In genomic region chr2:112275314-112275886, GRCh38 we compare ENCODE assay signal across 8 cellular contexts. TPM values are rescaled to one million over a fixed set of nuclear protein-coding genes. Genes with fewer than 3 reads are reported as not detected.
DNase-seq lines count a peak whose midpoint lies in the region; ATAC-seq and TF ChIP-seq lines count a peak whose summit lies in the region.

ZC3H6 (plus strand) TSS chr2:112275597; CDS start chr2:112275995, 398 bp downstream.

- intact Hi-C loops in lower lobe of right lung (cut with DNase I), result no loop called here

- peak within 1 kb of the TSS; percentile 94 to 99 (median 98) for H3K4me3 Mint-ChIP-seq in CD4-positive, CD25-positive, alpha-beta regulatory T cell
- peak within 1 kb of the TSS; percentile 91 for H3K4me3 Mint-ChIP-seq in activated CD4-positive, alpha-beta memory T cell treated with anti-CD3 and anti-CD28 coated beads, Interleukin-2, amount 10 ng/mL, durations not matched to agents 7 days and 5 days

- peak; percentile 96 to 97 for ATAC-seq in CD4-positive, CD25-positive, alpha-beta regulatory T cell (ENCODE audit: low read depth in 2 of 2)
- ATAC-seq in GM19397 (IDR thresholded peaks at IDR 0.05; ENCODE audit: unreplicated experiment) (peak; percentile 94), HG03571 (IDR thresholded peaks at IDR 0.05; ENCODE audit: unreplicated experiment) (peak; percentile 93), lower lobe of right lung (peak; percentile 99 to 100)

- CTCF ChIA-PET in activated CD4-positive, alpha-beta memory T cell treated with anti-CD3 and anti-CD28 coated beads, Interleukin-2, amount 10 ng/mL, durations not matched to agents 7 days and 5 days (lab: Charles Lee), result interaction anchor here (0.9 to 1.1 kb wide), 3 partner anchors 11 to 20 kb away, joined by 3 to 10 read pairs (median 6); partner anchors contain the start of gene ZC3H8

- POLR2A ChIA-PET in activated CD4-positive, alpha-beta memory T cell treated with anti-CD3 and anti-CD28 coated beads, Interleukin-2, amount 10 ng/mL, durations not matched to agents 7 days and 5 days (lab: Charles Lee), result interaction anchor here (0.9 to 2.5 kb wide), 4 partner anchors 10 to 120 kb away, joined by 3 to 28 read pairs (median 18); partner anchors contain the start of gene ZC3H8

- peak within 1 kb of the TSS; percentile 100 for H3K27ac ChIP-seq in CD4-positive, CD25-positive, alpha-beta regulatory T cell (ENCODE audit: insufficient read depth, low read length, poor library complexity, severe bottlenecking)
- H3K27ac ChIP-seq in duodenal mucosa (ENCODE audit: low read depth, low read length), result peak within 1 kb of the TSS; percentile 100
- H3K27ac ChIP-seq in lower lobe of right lung, result peak within 1 kb of the TSS; percentile 100

- H3K36me3 Mint-ChIP-seq in CD4-positive, CD25-positive, alpha-beta regulatory T cell, result no peaks in the 10 kb centered on the region
- H3K36me3 Mint-ChIP-seq in activated CD4-positive, alpha-beta memory T cell treated with anti-CD3 and anti-CD28 coated beads, Interleukin-2, amount 10 ng/mL, durations not matched to agents 7 days and 5 days (ENCODE audit: low read depth), result peaks cover 3% of the 10 kb centered on the region

- peak within 1 kb of the TSS; percentile 98 to 99 (median 98) for H3K27ac Mint-ChIP-seq in CD4-positive, CD25-positive, alpha-beta regulatory T cell
- peak within 1 kb of the TSS; percentile 95 for H3K27ac Mint-ChIP-seq in activated CD4-positive, alpha-beta memory T cell treated with anti-CD3 and anti-CD28 coated beads, Interleukin-2, amount 10 ng/mL, durations not matched to agents 7 days and 5 days

- no peaks in the 10 kb centered on the region for H3K27me3 ChIP-seq in CD4-positive, CD25-positive, alpha-beta regulatory T cell (ENCODE audit: control insufficient read depth, insufficient read depth, low read length)
- H3K27me3 ChIP-seq in duodenal mucosa (ENCODE audit: control insufficient read depth in 1 of 2, insufficient read depth in 2 of 2, low read length in 2 of 2) (no peaks in the 10 kb centered on the region), lower lobe of right lung (ENCODE audit: low read depth) (no peaks in the 10 kb centered on the region)

- H3K4me1 Mint-ChIP-seq in CD4-positive, CD25-positive, alpha-beta regulatory T cell, result peaks cover 15 to 36% (median 26%) of the 10 kb centered on the region in 4 donors
- peaks cover 10% of the 10 kb centered on the region for H3K4me1 Mint-ChIP-seq in activated CD4-positive, alpha-beta memory T cell treated with anti-CD3 and anti-CD28 coated beads, Interleukin-2, amount 10 ng/mL, durations not matched to agents 7 days and 5 days

- H3K4me1 ChIP-seq in CD4-positive, CD25-positive, alpha-beta regulatory T cell (ENCODE audit: control insufficient read depth, insufficient read depth, low read length, poor library complexity, severe bottlenecking), result peaks cover 22% of the 10 kb centered on the region
- peaks cover 7 to 8% of the 10 kb centered on the region in 2 donors for H3K4me1 ChIP-seq in duodenal mucosa (ENCODE audit: control insufficient read depth in 1 of 2, insufficient read depth in 2 of 2, low read length in 2 of 2)
- H3K4me1 ChIP-seq in lower lobe of right lung, result peaks cover 14% of the 10 kb centered on the region

- peak within 1 kb of the TSS; percentile 96 for H3K4me3 ChIP-seq in CD4-positive, CD25-positive, alpha-beta regulatory T cell (ENCODE audit: low read depth, low read length)
- H3K4me3 ChIP-seq in duodenal mucosa (ENCODE audit: low read depth in 1 of 2, low read length in 2 of 2) (peak within 1 kb of the TSS; percentile 78 to 95), lower lobe of right lung (peak within 1 kb of the TSS; percentile 85)

- H3K9ac ChIP-seq in duodenal mucosa (ENCODE audit: low read depth in 1 of 2, low read length in 2 of 2), result peak within 1 kb of the TSS; percentile 99 to 100

- peak; percentile 97 to 100 (median 99) for DNase-seq in CD4-positive, CD25-positive, alpha-beta regulatory T cell
- DNase-seq in NCI-H82 (lab: John Stamatoyannopoulos, UW), result peak; percentile 98
- DNase-seq in activated CD4-positive, alpha-beta memory T cell treated with anti-CD3 and anti-CD28 coated beads, Interleukin-2, amount 10 ng/mL, durations not matched to agents 7 days and 5 days, result peak; percentile 99
- peak; percentile 99 for DNase-seq in lower lobe of right lung
- DNase-seq in stimulated activated CD4-positive, alpha-beta T cell treated with anti-CD3 and anti-CD28 coated beads, TNF-alpha, amount 100 ng/mL, for 24 hours (ENCODE audit: low read depth in 3 of 3), result peak; percentile 99

- TF ChIP-seq CTCF in lower lobe of right lung (IDR thresholded peaks at IDR 0.05), result no peak

- H3K36me3 ChIP-seq in CD4-positive, CD25-positive, alpha-beta regulatory T cell (ENCODE audit: control insufficient read depth, insufficient read depth, low read length), result no peaks in the 10 kb centered on the region
- H3K36me3 ChIP-seq in duodenal mucosa (ENCODE audit: control insufficient read depth in 1 of 2, insufficient read depth in 2 of 2, low read length in 2 of 2) (no peaks in the 10 kb centered on the region), lower lobe of right lung (no peaks in the 10 kb centered on the region)

- H3K27me3 Mint-ChIP-seq in CD4-positive, CD25-positive, alpha-beta regulatory T cell, result peaks cover 11% of the 10 kb centered on the region
- H3K27me3 Mint-ChIP-seq in activated CD4-positive, alpha-beta memory T cell treated with anti-CD3 and anti-CD28 coated beads, Interleukin-2, amount 10 ng/mL, durations not matched to agents 7 days and 5 days, result no peaks in the 10 kb centered on the region

- no peaks in the 10 kb centered on the region for H3K9me3 Mint-ChIP-seq in CD4-positive, CD25-positive, alpha-beta regulatory T cell
- no peaks in the 10 kb centered on the region for H3K9me3 Mint-ChIP-seq in activated CD4-positive, alpha-beta memory T cell treated with anti-CD3 and anti-CD28 coated beads, Interleukin-2, amount 10 ng/mL, durations not matched to agents 7 days and 5 days

- H3K9me3 ChIP-seq in CD4-positive, CD25-positive, alpha-beta regulatory T cell (ENCODE audit: control insufficient read depth in 2 of 2, low read length in 2 of 2), result no peaks in the 10 kb centered on the region
- no peaks in the 10 kb centered on the region for H3K9me3 ChIP-seq in duodenal mucosa (ENCODE audit: control insufficient read depth in 1 of 2, low read length in 2 of 2)
- no peaks in the 10 kb centered on the region for H3K9me3 ChIP-seq in lower lobe of right lung

RNA-seq across cellular contexts. Expression of gene ZC3H6, which starts in this region (rescaled TPM):
- 18.7 TPM for total RNA-seq in CD4-positive, CD25-positive, alpha-beta regulatory T cell
- polyA plus RNA-seq in CD4-positive, CD25-positive, alpha-beta regulatory T cell, result 1 to 10 TPM; 5.1 to 8.3 (median 7.1) TPM
- total RNA-seq in activated CD4-positive, alpha-beta memory T cell treated with anti-CD3 and anti-CD28 coated beads, Interleukin-2, amount 10 ng/mL, durations not matched to agents 7 days and 5 days, result 10 to 100 TPM; 13.5 to 14.7 TPM
- total RNA-seq in lower lobe of right lung, result 18.0 TPM

Comparison
In these comparisons a context has a peak if more than half of its experiments do, and no peak if none do; other contexts are left out.
1. Peak in every context shown above with its lines: DNase-seq, ATAC-seq, H3K4me3 ChIP-seq and H3K27ac ChIP-seq.